Comparison of ENCODE assay signal across 9 cellular contexts in genomic region chr10:122154733-122155366, GRCh38.
DNase-seq lines count a peak whose midpoint lies in the region; ATAC-seq lines count a peak whose summit lies in the region.
"Had no signal": no experiment of that assay in that cellular context is flagged by ENCODE, and none has a peak within 500 bp of the region (broad histone marks: within the 10 kb centered on the region; RNA-seq: fewer than 3 reads in every experiment).

No MANE protein-coding gene starts in this region.

- H3K36me3 ChIP-seq in Karpas-422 (ENCODE audit: insufficient read depth, low read length) = no peaks in the 10 kb centered on the region

- H3K27ac ChIP-seq in Karpas-422 (ENCODE audit: low read length) (no peak overlapping the region), layer of hippocampus (ENCODE audit: low read depth, low read length) (peak overlapping the region; percentile 4), substantia nigra (ENCODE audit: low read depth, low read length, poor library complexity, severe bottlenecking) (peak overlapping the region; percentile 54)

- H3K9me3 Mint-ChIP-seq in stimulated activated naive CD8-positive, alpha-beta T cell treated with anti-CD3 and anti-CD28 coated beads, Interleukin-15, amount 100 ng/mL, for 72 hours = no peaks in the 10 kb centered on the region
- H3K9me3 Mint-ChIP-seq in immature natural killer cell = no peaks in the 10 kb centered on the region
- H3K9me3 Mint-ChIP-seq: activated naive CD4-positive, alpha-beta T cell treated with anti-CD3 and anti-CD28 coated beads, Interleukin-2, amount 50 U/mL, for 24 hours had no signal

- no peaks in the 10 kb centered on the region for H3K27me3 ChIP-seq in Karpas-422 (ENCODE audit: low read length)
- H3K27me3 ChIP-seq in layer of hippocampus (ENCODE audit: control insufficient read depth, insufficient read depth, low read length) = no peaks in the 10 kb centered on the region

- no peak for DNase-seq in Karpas-422
- peak; percentile 79 for DNase-seq in cerebellar cortex (ENCODE audit: low spot score)
- DNase-seq in substantia nigra (lab: John Stamatoyannopoulos, UW) = peak in 24 of 49 donors; percentile 12 to 78 (median 49)
- DNase-seq in stimulated activated CD8-positive, alpha-beta memory T cell treated with anti-CD3 and anti-CD28 coated beads, Interleukin-4, amount 100 ng/mL, for 48 hours = no peak
- DNase-seq in stimulated activated naive CD8-positive, alpha-beta T cell treated with anti-CD3 and anti-CD28 coated beads, Interleukin-15, amount 100 ng/mL, for 72 hours = no peak
- no peak for DNase-seq in immature natural killer cell

- H3K27me3 Mint-ChIP-seq in stimulated activated naive CD8-positive, alpha-beta T cell treated with anti-CD3 and anti-CD28 coated beads, Interleukin-15, amount 100 ng/mL, for 72 hours = peaks cover 44% of the 10 kb centered on the region
- H3K27me3 Mint-ChIP-seq in immature natural killer cell (ENCODE audit: low read depth in 3 of 3) = peaks cover 1 to 4% (median 2%) of the 10 kb centered on the region in 3 donors

- H3K4me1 ChIP-seq in Karpas-422 (ENCODE audit: low read length) = peaks cover 13% of the 10 kb centered on the region

- no peaks in the 10 kb centered on the region for H3K4me1 Mint-ChIP-seq in stimulated activated naive CD8-positive, alpha-beta T cell treated with anti-CD3 and anti-CD28 coated beads, Interleukin-15, amount 100 ng/mL, for 72 hours
- no peaks in the 10 kb centered on the region for H3K4me1 Mint-ChIP-seq in immature natural killer cell
- H3K4me1 Mint-ChIP-seq: activated naive CD4-positive, alpha-beta T cell treated with anti-CD3 and anti-CD28 coated beads, Interleukin-2, amount 50 U/mL, for 24 hours had no signal

- no peaks in the 10 kb centered on the region for H3K79me2 ChIP-seq in Karpas-422 (ENCODE audit: low read length)

- H2AFZ ChIP-seq in Karpas-422 (ENCODE audit: low read length) = 0 out of 2 replicates have a peak overlapping the region, but pooled peaks have one; percentile 17

- no peak overlapping the region for H3K27ac Mint-ChIP-seq in stimulated activated naive CD8-positive, alpha-beta T cell treated with anti-CD3 and anti-CD28 coated beads, Interleukin-15, amount 100 ng/mL, for 72 hours
- H3K27ac Mint-ChIP-seq in immature natural killer cell = no peak overlapping the region
- H3K27ac Mint-ChIP-seq: activated naive CD4-positive, alpha-beta T cell treated with anti-CD3 and anti-CD28 coated beads, Interleukin-2, amount 50 U/mL, for 24 hours had no signal

- no peaks in the 10 kb centered on the region for H3K9me3 ChIP-seq in Karpas-422 (ENCODE audit: low read length)

- peak overlapping the region; percentile 15 for H3K4me2 ChIP-seq in Karpas-422 (ENCODE audit: low read depth, low read length, poor library complexity, severe bottlenecking)

- H4K20me1 ChIP-seq in Karpas-422 (ENCODE audit: insufficient read depth, low read depth, low read length) = no peaks in the 10 kb centered on the region

- ATAC-seq in HG03378 (IDR thresholded peaks at IDR 0.05; ENCODE audit: unreplicated experiment) = no peak
- no peak for ATAC-seq in stimulated activated naive CD8-positive, alpha-beta T cell treated with anti-CD3 and anti-CD28 coated beads, Interleukin-15, amount 100 ng/mL, for 72 hours

- no peak overlapping the region for H3K4me3 ChIP-seq in Karpas-422 (ENCODE audit: low read length)

- H3K9ac ChIP-seq in Karpas-422 (ENCODE audit: low read length) = no peak overlapping the region

- no peaks in the 10 kb centered on the region for H3K9me2 ChIP-seq in Karpas-422 (replicated peaks; ENCODE audit: insufficient read depth, low read length)

- H3K4me3 Mint-ChIP-seq in stimulated activated naive CD8-positive, alpha-beta T cell treated with anti-CD3 and anti-CD28 coated beads, Interleukin-15, amount 100 ng/mL, for 72 hours = no peak overlapping the region
- H3K4me3 Mint-ChIP-seq in immature natural killer cell = no peak overlapping the region
- H3K4me3 Mint-ChIP-seq: activated naive CD4-positive, alpha-beta T cell treated with anti-CD3 and anti-CD28 coated beads, Interleukin-2, amount 50 U/mL, for 24 hours had no signal

- H3K36me3 Mint-ChIP-seq in immature natural killer cell = no peaks in the 10 kb centered on the region
- H3K36me3 Mint-ChIP-seq: activated naive CD4-positive, alpha-beta T cell treated with anti-CD3 and anti-CD28 coated beads, Interleukin-2, amount 50 U/mL, for 24 hours had no signal
